1 cellular context compared by ENCODE assay signal in the genomic region with DNA sequence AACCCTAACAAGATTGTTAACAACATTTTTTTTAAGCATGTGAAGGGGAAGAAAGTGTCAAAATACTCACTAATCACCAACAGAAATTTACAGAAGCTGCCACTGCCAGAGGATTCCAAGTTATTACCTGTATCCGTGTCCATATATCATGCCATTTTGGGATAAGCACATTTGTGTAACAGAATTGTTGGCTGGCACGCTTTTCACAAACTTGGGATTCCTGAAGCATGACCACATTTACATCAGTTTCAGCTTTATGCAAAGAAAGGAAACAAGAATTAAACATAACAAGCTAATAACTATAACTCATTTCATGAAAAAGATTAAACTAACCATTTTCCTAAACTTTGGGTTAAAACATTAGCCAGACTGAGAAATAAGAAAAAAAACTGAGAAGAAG.
TF ChIP-seq lines count a peak whose summit lies in the region.

No MANE protein-coding gene starts in this region.

TF ChIP-seq in GM12878, 131 proteins besides CTCF, POLR2A, EP300 and RAD21:
- peak; percentile 23; the same call in 1 of the 2 replicates for TF ChIP-seq PAX5 (IDR thresholded peaks at IDR 0.05; ENCODE audit: borderline replicate concordance, low read depth, low read length)
- no peak for TF ChIP-seq ZBTB40 (IDR thresholded peaks at IDR 0.05; ENCODE audit: borderline replicate concordance)
- peak in 1 of 2 experiments; percentile 29; a peak in 2 of 4 replicates for TF ChIP-seq BHLHE40 (IDR thresholded peaks at IDR 0.05; ENCODE audit: borderline replicate concordance in 1 of 2, low read depth in 2 of 2, low read length in 1 of 2)
